Comparison of ENCODE assay signal across 13 cellular contexts in the genomic region with DNA sequence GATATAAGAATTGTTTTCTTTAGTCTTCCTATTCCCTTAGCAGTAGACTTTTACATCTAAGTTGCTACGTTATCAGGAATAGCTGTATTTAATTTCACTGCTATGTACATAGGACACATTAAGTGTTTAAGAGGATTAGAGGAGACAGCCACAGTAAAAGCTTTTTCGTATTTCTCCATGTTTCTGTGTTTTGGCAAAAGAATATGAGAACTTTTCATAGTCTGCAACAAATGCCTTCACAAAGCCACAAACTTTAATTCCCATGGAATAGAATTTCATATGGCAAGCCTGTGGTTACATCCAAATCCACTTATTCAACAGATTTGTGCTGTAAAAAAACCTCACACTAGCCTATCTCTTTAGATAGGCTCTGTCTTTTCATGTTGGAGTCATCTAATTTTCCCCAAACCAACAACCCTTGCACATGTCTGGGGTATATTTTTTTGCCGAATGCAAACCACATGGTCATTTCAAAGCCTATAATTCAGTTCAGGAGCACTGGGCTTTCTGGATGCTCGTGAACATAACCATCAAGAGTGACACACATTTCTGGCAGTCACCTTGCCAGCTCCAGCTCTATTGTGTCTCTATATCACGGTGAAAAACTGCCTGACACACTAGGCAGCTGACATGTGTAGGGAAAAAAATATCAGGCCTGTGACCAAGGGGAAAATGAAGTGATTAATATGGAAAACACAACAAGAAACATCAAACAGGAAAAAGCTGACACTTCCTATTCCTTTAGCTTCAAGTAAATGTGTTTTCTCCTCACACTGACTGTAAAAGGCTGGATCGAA. TPM values are rescaled to one million over a fixed set of nuclear protein-coding genes. Genes with fewer than 3 reads are reported as not detected.
A peak's percentile ranks its signal among the peaks of the same experiment; 100 is the strongest.
DNase-seq lines count a peak whose midpoint lies in the region; ATAC-seq, FAIRE-seq and TF ChIP-seq lines count a peak whose summit lies in the region.
"Had no signal": no experiment of that assay in that cellular context is flagged by ENCODE, and none has a peak within 500 bp of the region (broad histone marks: within the 10 kb centered on the region; RNA-seq: fewer than 3 reads in every experiment).

No MANE protein-coding gene starts in this region.

- H3K27me3 Mint-ChIP-seq in Calu3 (ENCODE audit: unreplicated experiment): no peaks in the 10 kb centered on the region

- H3K27me3 ChIP-seq in esophagus squamous epithelium (no peaks in the 10 kb centered on the region), osteoblast (ENCODE audit: insufficient read depth, low read length) (no peaks in the 10 kb centered on the region), trophoblast cell (ENCODE audit: insufficient read depth, low read length) (no peaks in the 10 kb centered on the region)

- no peak overlapping the region for H3K4me3 ChIP-seq in esophagus squamous epithelium
- no peak overlapping the region for H3K4me3 ChIP-seq in osteoblast (ENCODE audit: insufficient read depth, low read length)
- no peak overlapping the region for H3K4me3 ChIP-seq in trophoblast cell (ENCODE audit: low read depth, low read length)

- H2BK120ac ChIP-seq in trophoblast cell (ENCODE audit: insufficient read depth, low read length, poor library complexity): no peak overlapping the region

- H4K12ac ChIP-seq in trophoblast cell (ENCODE audit: low read depth, low read length): no peak overlapping the region

- DNase-seq in Calu3 (no peak), RPMI7951 (ENCODE audit: low read depth) (peak; percentile 69), esophagus squamous epithelium (lab: John Stamatoyannopoulos, UW) (no peak), osteoblast (ENCODE audit: insufficient read length, low spot score, missing footprints) (no peak), H54 (ENCODE audit: insufficient read length, low spot score) (no peak), trophoblast cell (no peak), NCI-H446 (lab: John Stamatoyannopoulos, UW) (no peak)
- DNase-seq: amniotic stem cell; CD4-positive, CD25-positive, alpha-beta regulatory T cell had no signal

- H3K9me3 ChIP-seq in esophagus squamous epithelium (no peaks in the 10 kb centered on the region), osteoblast (ENCODE audit: low read depth, low read length) (no peaks in the 10 kb centered on the region), trophoblast cell (ENCODE audit: insufficient read depth, low read depth, low read length) (no peaks in the 10 kb centered on the region)

- no peak for TF ChIP-seq CTCF in Calu3 (IDR thresholded peaks at IDR 0.05; ENCODE audit: unreplicated experiment)
- TF ChIP-seq CTCF in esophagus squamous epithelium (IDR thresholded peaks at IDR 0.05): no peak
- no peak for TF ChIP-seq CTCF in osteoblast (IDR thresholded peaks at IDR 0.05; ENCODE audit: extremely low read depth, low read depth, low read length)

- peaks cover 9% of the 10 kb centered on the region for H3K36me3 Mint-ChIP-seq in Calu3 (ENCODE audit: insufficient read depth, unreplicated experiment)
- H3K36me3 Mint-ChIP-seq: CD4-positive, CD25-positive, alpha-beta regulatory T cell; memory B cell had no signal

- H3K79me2 ChIP-seq in osteoblast (ENCODE audit: insufficient read depth, low read length): no peaks in the 10 kb centered on the region
- H3K79me2 ChIP-seq in trophoblast cell (ENCODE audit: control insufficient read depth, insufficient read depth, low read length, poor library complexity): no peaks in the 10 kb centered on the region

- H3K23ac ChIP-seq in trophoblast cell (ENCODE audit: low read length): no peak overlapping the region

- intact Hi-C loops in Calu3 (cut with micrococcal nuclease; ENCODE audit: unreplicated experiment): no loop called here
- intact Hi-C loops in esophagus squamous epithelium (cut with DNase I): no loop called here

- no peaks in the 10 kb centered on the region for H3K9me3 Mint-ChIP-seq in Calu3 (ENCODE audit: low read depth, unreplicated experiment)
- H3K9me3 Mint-ChIP-seq: memory B cell had no signal

- 53 to 54% methylated on average over 6 of the region's 6 CpGs for WGBS in esophagus squamous epithelium, 2 donors
- no CpG with 5 or more reads among the region's 6 CpGs for WGBS in trophoblast cell (ENCODE audit: extremely low coverage, insufficient coverage, insufficient read length)

- H4K20me1 ChIP-seq in osteoblast (ENCODE audit: insufficient read depth, low read length): no peaks in the 10 kb centered on the region

- no peak overlapping the region for H4K91ac ChIP-seq in trophoblast cell (ENCODE audit: low read depth, low read length)

- H2BK12ac ChIP-seq in trophoblast cell (ENCODE audit: low read length): no peak overlapping the region

- H3K9ac ChIP-seq in trophoblast cell (ENCODE audit: low read length): no peak overlapping the region

- peak overlapping the region; percentile 4 for H2AFZ ChIP-seq in osteoblast (ENCODE audit: low read length)
- H2AFZ ChIP-seq in trophoblast cell (ENCODE audit: insufficient read depth, low read length, poor library complexity): no peak overlapping the region

- CTCF ChIA-PET in Calu3 (lab: Charles Lee): interaction anchor here (0.6 to 2.1 kb wide), 8 partner anchors 10 to 251 kb away, joined by 3 to 10 read pairs (median 6); no protein-coding TSS in a partner anchor

- H3K14ac ChIP-seq in trophoblast cell (ENCODE audit: low read length): no peak overlapping the region

- no peak overlapping the region for H3K18ac ChIP-seq in trophoblast cell (ENCODE audit: low read length)

- peak overlapping the region; percentile 11 for H3K4me3 Mint-ChIP-seq in Calu3 (ENCODE audit: low read depth, unreplicated experiment)
- H3K4me3 Mint-ChIP-seq: CD4-positive, CD25-positive, alpha-beta regulatory T cell; memory B cell had no signal

- no peak for ATAC-seq in GM21515 (IDR thresholded peaks at IDR 0.05; ENCODE audit: unreplicated experiment)
- ATAC-seq: sciatic nerve had no signal

- H3K4me1 ChIP-seq in esophagus squamous epithelium (peaks cover 40 to 70% (median 44%) of the 10 kb centered on the region in 3 donors), osteoblast (ENCODE audit: insufficient read depth, low read length) (peaks cover 33% of the 10 kb centered on the region), trophoblast cell (ENCODE audit: control insufficient read depth in 1 of 2, insufficient read depth in 2 of 2, low read length in 2 of 2) (no peaks in the 10 kb centered on the region)

- H3K4me2 ChIP-seq in osteoblast (ENCODE audit: insufficient read depth, low read length) (peak overlapping the region; percentile 12), trophoblast cell (ENCODE audit: low read length) (no peak overlapping the region)

- H3K36me3 ChIP-seq in esophagus squamous epithelium: no peaks in the 10 kb centered on the region
- no peaks in the 10 kb centered on the region for H3K36me3 ChIP-seq in osteoblast (ENCODE audit: insufficient read depth, low read length)
- no peaks in the 10 kb centered on the region for H3K36me3 ChIP-seq in trophoblast cell (ENCODE audit: control insufficient read depth in 1 of 2, insufficient read depth in 2 of 2, low read length in 2 of 2)

- no peak for TF ChIP-seq POLR2A in esophagus squamous epithelium (IDR thresholded peaks at IDR 0.05)
- no peak for TF ChIP-seq POLR2A in H54 (IDR thresholded peaks at IDR 0.05; ENCODE audit: low read depth, low read length)

- H2AK5ac ChIP-seq in trophoblast cell (ENCODE audit: low read length): no peak overlapping the region

- peak overlapping the region; percentile 79 to 92 (median 84) for H3K27ac ChIP-seq in esophagus squamous epithelium
- H3K27ac ChIP-seq in osteoblast (ENCODE audit: low read depth, low read length): peak overlapping the region; percentile 80
- H3K27ac ChIP-seq in trophoblast cell (ENCODE audit: low read depth, low read length): no peak overlapping the region

- peak overlapping the region; percentile 34 for H3K27ac Mint-ChIP-seq in Calu3 (ENCODE audit: unreplicated experiment)
- H3K27ac Mint-ChIP-seq: memory B cell had no signal

- no peak overlapping the region for H2BK5ac ChIP-seq in trophoblast cell (ENCODE audit: low read depth, low read length, poor library complexity)

- no peak for FAIRE-seq in H54 (lab: Jason Lieb, UNC)

- H3K4me1 Mint-ChIP-seq in Calu3 (ENCODE audit: low read depth, unreplicated experiment): peaks cover 49% of the 10 kb centered on the region
- H3K4me1 Mint-ChIP-seq: CD4-positive, CD25-positive, alpha-beta regulatory T cell; memory B cell had no signal

- H3K4ac ChIP-seq in trophoblast cell (ENCODE audit: low read depth, low read length): no peak overlapping the region

- no peaks in the 10 kb centered on the region for H3K79me1 ChIP-seq in trophoblast cell (ENCODE audit: low read length)

- BruUV-seq in Calu3 (replicated peaks; lab: Mats Ljungman, UMichigan): no TSS peak

- H4K8ac ChIP-seq in trophoblast cell (ENCODE audit: low read depth, low read length): no peak overlapping the region

RNA-seq across cellular contexts. Expression of a gene that starts 19.2 kb away (rescaled TPM):
- total RNA-seq in Calu3 (2022): 58.5 and 61.2 TPM in 2 replicates
- 9.7 and 10.9 TPM in 2 replicates for total RNA-seq in RPMI7951 (2014; rRNA removed; shearing (Covaris generic))
- total RNA-seq in esophagus squamous epithelium: 10 to 100 TPM; 30.9 to 67.9 (median 56.0) TPM
- total RNA-seq in osteoblast: 18.1 and 29.5 TPM in 2 replicates
- 1.1 and 1.4 TPM in 2 replicates for polyA plus RNA-seq in trophoblast cell (2013)

RNA-seq across cellular contexts. Expression of a gene that starts 52.1 kb away (rescaled TPM):
- total RNA-seq in Calu3 (2022): not detected in 2 replicates
- total RNA-seq in RPMI7951 (2014; rRNA removed; shearing (Covaris generic)): not detected in 2 replicates
- total RNA-seq in esophagus squamous epithelium: not detected
- total RNA-seq in osteoblast: not detected in 2 replicates
- not detected in 2 replicates for polyA plus RNA-seq in trophoblast cell (2013)
- total RNA-seq: CD4-positive, CD25-positive, alpha-beta regulatory T cell; esophagus mucosa; sciatic nerve had no signal
- polyA plus RNA-seq: CD4-positive, CD25-positive, alpha-beta regulatory T cell had no signal
